1 cellular context compared by ENCODE assay signal in genomic region chr17:66451188-66452149, GRCh38.
A peak's percentile ranks its signal among the peaks of the same experiment; 100 is the strongest.
TF ChIP-seq lines count a peak whose summit lies in the region.

No MANE protein-coding gene starts in this region.

TF ChIP-seq in HepG2, 621 proteins besides CTCF, POLR2A, EP300 and RAD21 (continued from another document and continues in another):
- TF ChIP-seq PAX8 (CRISPR knock-in tag; IDR thresholded peaks at IDR 0.05; ENCODE audit: borderline replicate concordance): no peak
- TF ChIP-seq ZNF335 (CRISPR knock-in tag; IDR thresholded peaks at IDR 0.05): 0 out of 2 replicates have a peak, but pooled peaks have one; percentile 43
- no peak for TF ChIP-seq GLI4 (CRISPR knock-in tag; IDR thresholded peaks at IDR 0.05; ENCODE audit: borderline replicate concordance)
- TF ChIP-seq MED8 (CRISPR knock-in tag; IDR thresholded peaks at IDR 0.05; ENCODE audit: insufficient replicate concordance): no peak
- 0 out of 2 replicates have a peak, but pooled peaks have one; percentile 39 for TF ChIP-seq ZNF205 (CRISPR knock-in tag; IDR thresholded peaks at IDR 0.05)
- no peak for TF ChIP-seq ZNF850 (CRISPR knock-in tag; conservative IDR thresholded peaks at IDR 0.05)
- TF ChIP-seq ZBTB44 (CRISPR knock-in tag; IDR thresholded peaks at IDR 0.05): no peak
- TF ChIP-seq DZIP1 (CRISPR knock-in tag; IDR thresholded peaks at IDR 0.05): no peak
- TF ChIP-seq BORCS8-MEF2B (CRISPR knock-in tag; IDR thresholded peaks at IDR 0.05): peak; percentile 75
- TF ChIP-seq MLXIP (CRISPR knock-in tag; IDR thresholded peaks at IDR 0.05; ENCODE audit: borderline replicate concordance): no peak
- no peak for TF ChIP-seq ZBTB46 (CRISPR knock-in tag; IDR thresholded peaks at IDR 0.05; ENCODE audit: borderline replicate concordance)
- peak; percentile 80 for TF ChIP-seq ZNF687 (CRISPR knock-in tag; IDR thresholded peaks at IDR 0.05)
- no peak; the same call in 1 of the 2 replicates for TF ChIP-seq KDM5A (IDR thresholded peaks at IDR 0.05; ENCODE audit: borderline replicate concordance, low read length)
- TF ChIP-seq BCL3 (CRISPR knock-in tag; IDR thresholded peaks at IDR 0.05): no peak
- TF ChIP-seq ZBTB25 (CRISPR knock-in tag; IDR thresholded peaks at IDR 0.05): 0 out of 2 replicates have a peak, but pooled peaks have one; percentile 51
- no peak; the same call in 1 of the 2 replicates for TF ChIP-seq ZNF772 (CRISPR knock-in tag; IDR thresholded peaks at IDR 0.05)
- TF ChIP-seq ZNF337 (CRISPR knock-in tag; IDR thresholded peaks at IDR 0.05; ENCODE audit: borderline replicate concordance, low read depth): no peak; the same call in 1 of the 2 replicates
- TF ChIP-seq ZBTB8A (CRISPR knock-in tag; IDR thresholded peaks at IDR 0.05; ENCODE audit: borderline replicate concordance, low read depth): no peak
- no peak for TF ChIP-seq HDAC6 (IDR thresholded peaks at IDR 0.05; ENCODE audit: low read depth, low read length)
- TF ChIP-seq CREBL2 (CRISPR knock-in tag; IDR thresholded peaks at IDR 0.05; ENCODE audit: borderline replicate concordance): no peak
- TF ChIP-seq CREB3 (CRISPR knock-in tag; IDR thresholded peaks at IDR 0.05): no peak
- TF ChIP-seq ZNF468 (CRISPR knock-in tag; IDR thresholded peaks at IDR 0.05): no peak
- peak; percentile 75; the same call in 1 of the 2 replicates for TF ChIP-seq KDM6A (CRISPR knock-in tag; IDR thresholded peaks at IDR 0.05; ENCODE audit: low read depth)
- TF ChIP-seq ZNF577 (CRISPR knock-in tag; IDR thresholded peaks at IDR 0.05; ENCODE audit: borderline replicate concordance, low read depth): no peak
- no peak for TF ChIP-seq NR3C1 (CRISPR knock-in tag; IDR thresholded peaks at IDR 0.05)
- peak; percentile 31; the same call in 1 of the 2 replicates for TF ChIP-seq MEIS2 (CRISPR knock-in tag; IDR thresholded peaks at IDR 0.05)
- TF ChIP-seq KAT8 (CRISPR knock-in tag; IDR thresholded peaks at IDR 0.05): peak; percentile 84
- TF ChIP-seq TERF1 (CRISPR knock-in tag; IDR thresholded peaks at IDR 0.05): no peak
- TF ChIP-seq YEATS4 (CRISPR knock-in tag; IDR thresholded peaks at IDR 0.05; ENCODE audit: borderline replicate concordance): peak; percentile 78; the same call in 1 of the 2 replicates
- no peak for TF ChIP-seq GMEB2 (CRISPR knock-in tag; IDR thresholded peaks at IDR 0.05; ENCODE audit: low read depth)
- no peak for TF ChIP-seq TMF1 (CRISPR knock-in tag; IDR thresholded peaks at IDR 0.05; ENCODE audit: low read depth)
- peak; percentile 77 for TF ChIP-seq XRCC5 (optimal IDR thresholded peaks at IDR 0.05; ENCODE audit: low read length)
- TF ChIP-seq ZC3H4 (CRISPR knock-in tag; IDR thresholded peaks at IDR 0.05; ENCODE audit: borderline replicate concordance): no peak
- no peak for TF ChIP-seq ZNF607 (CRISPR knock-in tag; IDR thresholded peaks at IDR 0.05; ENCODE audit: borderline replicate concordance)
- peak; percentile 71; the same call in 1 of the 2 replicates for TF ChIP-seq ZNF124 (CRISPR knock-in tag; IDR thresholded peaks at IDR 0.05)
- no peak for TF ChIP-seq ELF4 (CRISPR knock-in tag; IDR thresholded peaks at IDR 0.05; ENCODE audit: borderline replicate concordance)
- TF ChIP-seq MLX (CRISPR knock-in tag; IDR thresholded peaks at IDR 0.05): 0 out of 2 replicates have a peak, but pooled peaks have one; percentile 42
- no peak for TF ChIP-seq NFE2 (CRISPR knock-in tag; IDR thresholded peaks at IDR 0.05)
- peak; percentile 72; the same call in 1 of the 2 replicates for TF ChIP-seq ZNF557 (CRISPR knock-in tag; IDR thresholded peaks at IDR 0.05)
